In the genomic region with DNA sequence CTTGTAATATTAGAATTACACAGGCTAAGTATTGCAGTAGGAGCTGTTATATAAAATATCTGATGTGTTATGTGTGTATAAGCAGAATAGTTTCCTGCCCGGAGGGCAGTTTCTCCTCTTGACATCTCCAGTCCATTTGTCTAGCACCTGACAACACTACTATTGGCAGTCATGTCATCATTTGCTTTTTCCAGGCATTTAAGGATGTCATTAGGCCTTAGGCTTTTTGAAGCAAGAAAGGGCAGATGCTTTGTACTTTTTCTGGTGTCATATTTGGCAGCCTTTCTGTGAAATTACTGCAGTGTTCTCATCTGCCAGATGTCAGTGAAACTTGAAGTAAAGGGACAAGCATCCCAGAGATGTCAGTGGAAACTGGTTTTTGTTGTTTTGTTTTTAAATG, we compare ENCODE assay signal across 16 cellular contexts.
"Had no signal": no experiment of that assay in that cellular context is flagged by ENCODE, and none has a peak within 500 bp of the region (broad histone marks: within the 10 kb centered on the region; RNA-seq: fewer than 3 reads in every experiment).

No MANE protein-coding gene starts in this region.

- DNase-seq: activated CD4-positive, alpha-beta T cell treated with anti-CD3 and anti-CD28 coated beads, Interleukin-2, amount 10 ng/mL, durations not matched to agents 7 days and 5 days; activated CD8-positive, alpha-beta memory T cell treated with anti-CD3 and anti-CD28 coated beads for 24 hours; activated naive CD4-positive, alpha-beta T cell; aorta; cortex of kidney; effector CD4-positive, alpha-beta T cell; esophagus squamous epithelium; left ventricle myocardium inferior; naive thymus-derived CD8-positive, alpha-beta T cell; stimulated activated CD4-positive, alpha-beta T cell treated with anti-CD3 and anti-CD28 coated beads, Interleukin-12 subunit alpha, Interleukin-12 subunit beta, amount 100 ng/mL, for 4 hours; stimulated activated CD4-positive, alpha-beta T cell treated with anti-CD3 and anti-CD28 coated beads, Interleukin-2, amount 100 ng/mL, for 24 hours had no signal

- H3K4me1 ChIP-seq: esophagus squamous epithelium, left ventricle myocardium inferior, parathyroid adenoma had no signal

- H3K9me3 ChIP-seq: esophagus squamous epithelium, left ventricle myocardium inferior, neutrophil, thoracic aorta had no signal

- H3K27ac ChIP-seq: esophagus squamous epithelium, left ventricle myocardium inferior, neutrophil, parathyroid adenoma, thoracic aorta had no signal

- H3K79me2 ChIP-seq: parathyroid adenoma had no signal

- H3K9ac ChIP-seq: parathyroid adenoma had no signal

- ATAC-seq: naive thymus-derived CD8-positive, alpha-beta T cell; stimulated activated effector memory CD8-positive, alpha-beta T cell treated with anti-CD3 and anti-CD28 coated beads, Interleukin-12 subunit alpha, Interleukin-12 subunit beta, amount 100 ng/mL, for 72 hours had no signal

- H3K4me3 ChIP-seq: esophagus squamous epithelium, left ventricle myocardium inferior, thoracic aorta had no signal

- H2AFZ ChIP-seq: parathyroid adenoma had no signal

- H3K27me3 ChIP-seq: esophagus squamous epithelium, neutrophil had no signal

- H3K36me3 ChIP-seq: esophagus squamous epithelium, left ventricle myocardium inferior, neutrophil, thoracic aorta had no signal

- FAIRE-seq: endothelial cell of umbilical vein had no signal
